ENCODE assay signal across 8 cellular contexts in genomic region chr4:122732329-122733026, GRCh38. TPM values are rescaled to one million over a fixed set of nuclear protein-coding genes. Genes with fewer than 3 reads are reported as not detected.
DNase-seq lines count a peak whose midpoint lies in the region; FAIRE-seq and TF ChIP-seq lines count a peak whose summit lies in the region.

Gene BBS12, plus strand, starts transcription at chr4:122732704. Its CDS starts 9,189 bp downstream, at chr4:122741893.

- peak within 1 kb of the TSS; percentile 96 for H3K4me3 Mint-ChIP-seq in HFFc6
- H3K4me3 Mint-ChIP-seq in activated naive CD4-positive, alpha-beta T cell treated with anti-CD3 and anti-CD28 coated beads for 36 hours: peak within 1 kb of the TSS; percentile 91

- H3K4me1 ChIP-seq in SJSA1 (replicated peaks) (peaks cover 10% of the 10 kb centered on the region), neuron (ENCODE audit: insufficient read depth, low read length) (peaks cover 9% of the 10 kb centered on the region)

- H3K36me3 Mint-ChIP-seq in HFFc6 (ENCODE audit: low read depth): no peaks in the 10 kb centered on the region
- peaks cover 5% of the 10 kb centered on the region for H3K36me3 Mint-ChIP-seq in activated naive CD4-positive, alpha-beta T cell treated with anti-CD3 and anti-CD28 coated beads for 36 hours (ENCODE audit: low read depth)

- H2AFZ ChIP-seq in neuron (ENCODE audit: low read depth, low read length): peak within 1 kb of the TSS; percentile 80

- peak within 1 kb of the TSS; percentile 50 for H3K4me3 ChIP-seq in SJSA1
- H3K4me3 ChIP-seq in neuron (ENCODE audit: low read length): peak within 1 kb of the TSS; percentile 80

- H3K9me3 Mint-ChIP-seq in HFFc6: no peaks in the 10 kb centered on the region
- H3K9me3 Mint-ChIP-seq in activated naive CD4-positive, alpha-beta T cell treated with anti-CD3 and anti-CD28 coated beads for 36 hours: peaks cover 4% of the 10 kb centered on the region

- CTCF ChIA-PET in activated naive CD4-positive, alpha-beta T cell treated with anti-CD3 and anti-CD28 coated beads for 36 hours (lab: Charles Lee): interaction anchor here (0.6 to 3.3 kb wide), 23 partner anchors 11 to 859 kb away, joined by 3 to 18 read pairs (median 3); no protein-coding TSS in a partner anchor

- H3K9me3 ChIP-seq in SJSA1 (replicated peaks) (no peaks in the 10 kb centered on the region), neuron (ENCODE audit: low read length) (no peaks in the 10 kb centered on the region)

- peak; percentile 97 for FAIRE-seq in frontal cortex (lab: Jason Lieb, UNC)

- H3K4me1 Mint-ChIP-seq in HFFc6 (ENCODE audit: low read depth): peaks cover 27% of the 10 kb centered on the region
- peaks cover 17% of the 10 kb centered on the region for H3K4me1 Mint-ChIP-seq in activated naive CD4-positive, alpha-beta T cell treated with anti-CD3 and anti-CD28 coated beads for 36 hours (ENCODE audit: low read depth)

- peak within 1 kb of the TSS; percentile 98 for H3K27ac Mint-ChIP-seq in HFFc6
- H3K27ac Mint-ChIP-seq in activated naive CD4-positive, alpha-beta T cell treated with anti-CD3 and anti-CD28 coated beads for 36 hours: peak within 1 kb of the TSS; percentile 83

- intact Hi-C loops in activated naive CD4-positive, alpha-beta T cell treated with anti-CD3 and anti-CD28 coated beads for 36 hours (cut with micrococcal nuclease): loop anchor here (1.0 to 5.0 kb wide), 14 partner anchors 22 to 910 kb away; partner anchors contain the start of genes BBS7, BLTP1, CCNA2 and SPRY1

- peak; percentile 61; the same call in 1 of the 2 replicates for TF ChIP-seq CTCF in HFFc6 (IDR thresholded peaks at IDR 0.05)

- no peaks in the 10 kb centered on the region for H3K36me3 ChIP-seq in SJSA1
- H3K36me3 ChIP-seq in neuron (ENCODE audit: insufficient read depth, low read length): no peaks in the 10 kb centered on the region

- DNase-seq in GM04504 (ENCODE audit: low read depth) (peak; percentile 99), HFFc6 (peak; percentile 100), MV-4-11 (lab: John Stamatoyannopoulos, UW) (peak; percentile 99), SJSA1 (ENCODE audit: low read depth in 1 of 2, low spot score in 2 of 2) (peak; percentile 99), frontal cortex (ENCODE audit: low spot score in 2 of 2) (peak; percentile 76 to 90), stromal cell of bone marrow (ENCODE audit: low read depth) (peak; percentile 99)
- peak; percentile 100 for DNase-seq in activated naive CD4-positive, alpha-beta T cell treated with anti-CD3 and anti-CD28 coated beads for 36 hours

- H3K27me3 ChIP-seq in SJSA1 (replicated peaks) (no peaks in the 10 kb centered on the region), neuron (ENCODE audit: insufficient read depth, low read length) (no peaks in the 10 kb centered on the region)

- peak within 1 kb of the TSS; percentile 64 for H3K27ac ChIP-seq in SJSA1

- no peaks in the 10 kb centered on the region; the same call in 1 of the 2 replicates for H3K27me3 Mint-ChIP-seq in HFFc6 (ENCODE audit: insufficient read depth)
- H3K27me3 Mint-ChIP-seq in activated naive CD4-positive, alpha-beta T cell treated with anti-CD3 and anti-CD28 coated beads for 36 hours (ENCODE audit: low read depth): no peaks in the 10 kb centered on the region

RNA-seq across cellular contexts. Expression of gene BBS12, which starts in this region (rescaled TPM):
- 1 to 10 TPM; 2.0 to 3.1 (median 2.4) TPM for total RNA-seq in HFFc6 (2021; fragmentation: NEBNext Ultra II Directional; extraction: Animal tissue kit (Norgen Biotek cat#: 25700))
- total RNA-seq in SJSA1 (2014; rRNA removed; shearing (Covaris generic)): 2.9 and 3.3 TPM in 2 replicates
- total RNA-seq in activated naive CD4-positive, alpha-beta T cell treated with anti-CD3 and anti-CD28 coated beads for 36 hours: 1 to 10 TPM; 1.7 to 2.2 TPM
- total RNA-seq in frontal cortex: 16.3 TPM

Comparison
In these comparisons a context has a peak if more than half of its experiments do, and no peak if none do; other contexts are left out.
1. Peak in every context shown above with its lines: DNase-seq, H3K4me3 ChIP-seq and H3K27ac ChIP-seq.